Comparison of ENCODE assay signal across 7 cellular contexts in genomic region chr6:87860902-87861301, GRCh38.
"Had no signal": no experiment of that assay in that cellular context is flagged by ENCODE, and none has a peak within 500 bp of the region (broad histone marks: within the 10 kb centered on the region; RNA-seq: fewer than 3 reads in every experiment).

No MANE protein-coding gene starts in this region.

- DNase-seq: IMR-90, KBM-7, KG1 had no signal

- H3K9ac ChIP-seq: KMS-11 had no signal

- H3K27ac ChIP-seq: HL-60, KMS-11 had no signal

- H3K4me3 ChIP-seq: K562 had no signal

- H3K4me2 ChIP-seq: KMS-11 had no signal

- ATAC-seq: HepG2, K562 had no signal
